Comparison of ENCODE assay signal across 8 cellular contexts in genomic region chr19:45693168-45693788, GRCh38.
DNase-seq lines count a peak whose midpoint lies in the region; ATAC-seq lines count a peak whose summit lies in the region.

No MANE protein-coding gene starts in this region.

- peak; percentile 58 for DNase-seq in GM19240 (ENCODE audit: insufficient read length, low spot score)
- DNase-seq in NCI-H446 treated with DMSO at 0.1 percent for 48 hours (lab: John Stamatoyannopoulos, UW) = peak; percentile 26
- peak; percentile 88 to 91 for DNase-seq in activated CD4-positive, alpha-beta T cell treated with anti-CD3 and anti-CD28 coated beads, Interleukin-2, amount 50 U/mL, for 48 hours
- peak; percentile 68 for DNase-seq in effector CD4-positive, alpha-beta T cell
- DNase-seq in medulla oblongata (ENCODE audit: extremely low spot score) = peak; percentile 75
- DNase-seq in stimulated activated CD4-positive, alpha-beta T cell treated with anti-CD3 and anti-CD28 coated beads, TNF-alpha, amount 100 ng/mL, for 48 hours (ENCODE audit: low read depth in 3 of 3) = peak; percentile 57 to 82 (median 77)

- H2AFZ ChIP-seq in ACC112 (ENCODE audit: low read length, unreplicated experiment) = peak overlapping the region; percentile 46

- peak overlapping the region; percentile 92 for H3K27ac ChIP-seq in ACC112 (ENCODE audit: low read depth, low read length)

- H3K4me3 ChIP-seq in ACC112 (ENCODE audit: low read depth, low read length) = peak overlapping the region; percentile 95

- H3K36me3 ChIP-seq in ACC112 (ENCODE audit: insufficient read depth, low read length) = no peaks in the 10 kb centered on the region

- H3K4me1 ChIP-seq in ACC112 (ENCODE audit: control insufficient read depth, insufficient read depth, low read length, unreplicated experiment) = no peaks in the 10 kb centered on the region

- peaks cover 16% of the 10 kb centered on the region for H3K79me2 ChIP-seq in ACC112 (ENCODE audit: control insufficient read depth, insufficient read depth, low read length, unreplicated experiment)

- no peaks in the 10 kb centered on the region for H3K27me3 ChIP-seq in ACC112 (ENCODE audit: insufficient read depth, low read length)

- ATAC-seq in GM19452 (IDR thresholded peaks at IDR 0.05; ENCODE audit: unreplicated experiment) = no peak

Comparison
In these comparisons a context has a peak if more than half of its experiments do, and no peak if none do; other contexts are left out.
1. DNase-seq: peak in every context shown above with its lines; median percentile 90 in activated CD4-positive, alpha-beta T cell treated with anti-CD3 and anti-CD28 coated beads, Interleukin-2, amount 50 U/mL, for 48 hours; 77 in stimulated activated CD4-positive, alpha-beta T cell treated with anti-CD3 and anti-CD28 coated beads, TNF-alpha, amount 100 ng/mL, for 48 hours; 75 in medulla oblongata; 68 in effector CD4-positive, alpha-beta T cell; 58 in GM19240; 26 in NCI-H446 treated with DMSO at 0.1 percent for 48 hours.